Comparison of ENCODE assay signal across 8 cellular contexts in genomic region chr9:122159925-122160246, GRCh38. TPM values are rescaled to one million over a fixed set of nuclear protein-coding genes. Genes with fewer than 3 reads are reported as not detected.
DNase-seq lines count a peak whose midpoint lies in the region; ATAC-seq and TF ChIP-seq lines count a peak whose summit lies in the region.

No MANE protein-coding gene starts in this region.

- DNase-seq in OCI-LY7 (ENCODE audit: low spot score) (no peak), epithelial cell of esophagus (ENCODE audit: low read depth) (no peak), trophoblast cell (no peak), DMS153 treated with DMSO at 0.1 percent for 48 hours (lab: John Stamatoyannopoulos, UW; ENCODE audit: unreplicated experiment) (no peak), NCI-H1694 treated with DMSO at 0.1 percent for 48 hours (lab: John Stamatoyannopoulos, UW) (no peak), mesenteric fat pad (ENCODE audit: low spot score) (no peak)

- H2BK12ac ChIP-seq in trophoblast cell (ENCODE audit: low read length) = no peak overlapping the region

- TF ChIP-seq CTCF in DOHH2 (IDR thresholded peaks at IDR 0.05; ENCODE audit: low read depth, low read length, poor library complexity, severe bottlenecking) (no peak), OCI-LY7 (conservative IDR thresholded peaks at IDR 0.05; ENCODE audit: low read length) (no peak), epithelial cell of esophagus (IDR thresholded peaks at IDR 0.05; ENCODE audit: insufficient read depth, low read depth, low read length, missing control alignments) (no peak)

- CTCF ChIA-PET in OCI-LY7 (lab: Charles Lee; ENCODE audit: unreplicated experiment) = no interaction called here

- no CpG with 5 or more reads among the region's 6 CpGs for WGBS in trophoblast cell (ENCODE audit: extremely low coverage, insufficient coverage, insufficient read length)

- H3K9ac ChIP-seq in trophoblast cell (ENCODE audit: low read length) = no peak overlapping the region

- no peaks in the 10 kb centered on the region for H3F3A ChIP-seq in DOHH2 (ENCODE audit: control insufficient read depth, insufficient read depth)

- no peak overlapping the region for H2BK5ac ChIP-seq in trophoblast cell (ENCODE audit: low read depth, low read length, poor library complexity)

- H3K36me3 ChIP-seq in DOHH2 (ENCODE audit: control insufficient read depth, low read length) (peaks cover 11% of the 10 kb centered on the region), OCI-LY7 (ENCODE audit: insufficient read depth, low read length) (0 out of 2 replicates have a peak, but pooled peaks cover 4% of the 10 kb centered on the region), trophoblast cell (ENCODE audit: control insufficient read depth in 1 of 2, insufficient read depth in 2 of 2, low read length in 2 of 2) (no peaks in the 10 kb centered on the region)

- peaks cover 4% of the 10 kb centered on the region; the same call in 1 of the 2 replicates for H3K9me3 ChIP-seq in DOHH2 (ENCODE audit: control insufficient read depth, insufficient read depth, low read length)
- H3K9me3 ChIP-seq in OCI-LY7 (ENCODE audit: low read length) = peaks cover 11% of the 10 kb centered on the region
- H3K9me3 ChIP-seq in trophoblast cell (ENCODE audit: insufficient read depth, low read depth, low read length) = no peaks in the 10 kb centered on the region

- H3K23ac ChIP-seq in trophoblast cell (ENCODE audit: low read length) = no peak overlapping the region

- BruUV-seq in OCI-LY7 (replicated peaks; lab: Mats Ljungman, UMichigan) = no TSS peak

- no peak for ATAC-seq in GM19463 (IDR thresholded peaks at IDR 0.05; ENCODE audit: unreplicated experiment)

- no peak overlapping the region for H3K27ac ChIP-seq in DOHH2 (ENCODE audit: low read depth, low read length)
- no peak overlapping the region for H3K27ac ChIP-seq in OCI-LY7 (ENCODE audit: low read depth, low read length, poor library complexity, severe bottlenecking)
- no peak overlapping the region for H3K27ac ChIP-seq in trophoblast cell (ENCODE audit: low read depth, low read length)

- POLR2A ChIA-PET in OCI-LY7 (lab: Charles Lee) = no interaction called here

- H2BK120ac ChIP-seq in trophoblast cell (ENCODE audit: insufficient read depth, low read length, poor library complexity) = no peak overlapping the region

- H4K91ac ChIP-seq in trophoblast cell (ENCODE audit: low read depth, low read length) = no peak overlapping the region

- no peak overlapping the region for H4K12ac ChIP-seq in trophoblast cell (ENCODE audit: low read depth, low read length)

- H3K4me3 ChIP-seq in DOHH2 (ENCODE audit: low read length) = peak overlapping the region; percentile 99
- H3K4me3 ChIP-seq in OCI-LY7 (ENCODE audit: low read depth, low read length, poor library complexity, severe bottlenecking) = peak overlapping the region; percentile 81
- peak overlapping the region; percentile 85 for H3K4me3 ChIP-seq in epithelial cell of esophagus (ENCODE audit: low read length)
- no peak overlapping the region for H3K4me3 ChIP-seq in trophoblast cell (ENCODE audit: low read depth, low read length)

- no peak overlapping the region for H3K14ac ChIP-seq in trophoblast cell (ENCODE audit: low read length)

- H3K18ac ChIP-seq in trophoblast cell (ENCODE audit: low read length) = no peak overlapping the region

- no peak overlapping the region for H2AK5ac ChIP-seq in trophoblast cell (ENCODE audit: low read length)

- H2AFZ ChIP-seq in OCI-LY7 (ENCODE audit: low read length) (peak overlapping the region; percentile 81; the same call in 1 of the 2 replicates), trophoblast cell (ENCODE audit: insufficient read depth, low read length, poor library complexity) (no peak overlapping the region)

- peaks cover 43% of the 10 kb centered on the region for H3K79me2 ChIP-seq in DOHH2 (ENCODE audit: control insufficient read depth, low read length)
- peaks cover 26% of the 10 kb centered on the region; the same call in 1 of the 2 replicates for H3K79me2 ChIP-seq in OCI-LY7 (ENCODE audit: insufficient read depth, low read depth, low read length)
- H3K79me2 ChIP-seq in trophoblast cell (ENCODE audit: control insufficient read depth, insufficient read depth, low read length, poor library complexity) = peaks cover 5% of the 10 kb centered on the region

- H4K8ac ChIP-seq in trophoblast cell (ENCODE audit: low read depth, low read length) = no peak overlapping the region

- H3K4ac ChIP-seq in trophoblast cell (ENCODE audit: low read depth, low read length) = no peak overlapping the region

- H3K27me3 ChIP-seq in DOHH2 (ENCODE audit: control insufficient read depth, low read length) = peaks cover 13% of the 10 kb centered on the region; the same call in 1 of the 2 replicates
- no peaks in the 10 kb centered on the region for H3K27me3 ChIP-seq in trophoblast cell (ENCODE audit: insufficient read depth, low read length)

- H3K4me2 ChIP-seq in DOHH2 (ENCODE audit: low read length) (peak overlapping the region; percentile 82), OCI-LY7 (ENCODE audit: low read length) (peak overlapping the region; percentile 66), trophoblast cell (ENCODE audit: low read length) (peak overlapping the region; percentile 52)

- H3K4me1 ChIP-seq in DOHH2 (ENCODE audit: control insufficient read depth, low read length) = peaks cover 12% of the 10 kb centered on the region
- peaks cover 7% of the 10 kb centered on the region for H3K4me1 ChIP-seq in OCI-LY7 (ENCODE audit: insufficient read depth, low read length, poor library complexity, severe bottlenecking)
- H3K4me1 ChIP-seq in trophoblast cell (ENCODE audit: control insufficient read depth in 1 of 2, insufficient read depth in 2 of 2, low read length in 2 of 2) = peaks cover 0 to 4% of the 10 kb centered on the region in 2 experiments

- H4K20me1 ChIP-seq in DOHH2 (ENCODE audit: control insufficient read depth, insufficient read depth, low read depth, low read length) = no peaks in the 10 kb centered on the region; the same call in 1 of the 2 replicates
- no peaks in the 10 kb centered on the region for H4K20me1 ChIP-seq in OCI-LY7 (ENCODE audit: insufficient read depth, low read length)

- H3K79me1 ChIP-seq in trophoblast cell (ENCODE audit: low read length) = peaks cover 4% of the 10 kb centered on the region

- intact Hi-C loops in OCI-LY7 (cut with micrococcal nuclease; ENCODE audit: unreplicated experiment) = loop anchor here (1.0 kb wide), 1 partner anchor 104 kb away; the partner anchor contains the start of genes MRRF and RBM18

- no peaks in the 10 kb centered on the region for H3K9me2 ChIP-seq in DOHH2 (replicated peaks; ENCODE audit: control insufficient read depth, low read length)
- no peaks in the 10 kb centered on the region for H3K9me2 ChIP-seq in OCI-LY7 (ENCODE audit: insufficient read depth, low read length)

RNA-seq across cellular contexts. Expression of gene MORN5, which starts 0.2 kb away (rescaled TPM):
- not detected in 2 replicates for total RNA-seq in OCI-LY7 (2014; rRNA removed; shearing (Covaris generic))
- total RNA-seq in OCI-LY7 (2022) (not detected in 2 replicates), mesenteric fat pad (not detected)
- not detected in 2 replicates for polyA plus RNA-seq in trophoblast cell (2013)

RNA-seq across cellular contexts. Expression of gene NDUFA8, which starts 0.3 kb away (rescaled TPM):
- 24.2 and 29.7 TPM in 2 replicates for total RNA-seq in OCI-LY7 (2014; rRNA removed; shearing (Covaris generic))
- total RNA-seq in OCI-LY7 (2022) = 51.0 and 53.6 TPM in 2 replicates
- 65.5 and 69.1 TPM in 2 replicates for polyA plus RNA-seq in trophoblast cell (2013)
- 47.5 TPM for total RNA-seq in mesenteric fat pad
